ENCODE assay signal across 16 cellular contexts in genomic region chrX:82756272-82756671, GRCh38.
A peak's percentile ranks its signal among the peaks of the same experiment; 100 is the strongest.
DNase-seq lines count a peak whose midpoint lies in the region; ATAC-seq, FAIRE-seq and TF ChIP-seq lines count a peak whose summit lies in the region.
"Had no signal": no experiment of that assay in that cellular context is flagged by ENCODE, and none has a peak within 500 bp of the region (broad histone marks: within the 10 kb centered on the region; RNA-seq: fewer than 3 reads in every experiment).

No MANE protein-coding gene starts in this region.

- H3K27ac Mint-ChIP-seq in type B pancreatic cell, result peak overlapping the region; percentile 8
- H3K27ac Mint-ChIP-seq: CD4-positive, CD25-positive, alpha-beta regulatory T cell had no signal

- H3K4me1 Mint-ChIP-seq in type B pancreatic cell (ENCODE audit: unreplicated experiment), result no peaks in the 10 kb centered on the region
- H3K4me1 Mint-ChIP-seq: CD4-positive, CD25-positive, alpha-beta regulatory T cell had no signal

- no peak overlapping the region for H3K4me3 ChIP-seq in epithelial cell of esophagus (ENCODE audit: low read length)
- H3K4me3 ChIP-seq: BLaER1 treated with 17β-estradiol and CSF1 and Interleukin-3, amounts not matched to agents 10 nM and 100 nM; HAP-1 had no signal

- DNase-seq in GM12891 (ENCODE audit: insufficient read length, low spot score) (no peak), RWPE1 (ENCODE audit: low spot score) (peak; percentile 2), epithelial cell of esophagus (ENCODE audit: low read depth) (peak; percentile 74), type B pancreatic cell (ENCODE audit: extremely low spot score, unreplicated experiment) (no peak)
- DNase-seq in activated CD4-positive, alpha-beta T cell treated with anti-CD3 and anti-CD28 coated beads, Interleukin-2, amount 50 U/mL, for 48 hours, result no peak
- DNase-seq: ACHN; CD4-positive, CD25-positive, alpha-beta regulatory T cell; DMS 273 treated with DMSO at 0.1 percent for 48 hours; GOT3; IMR-90; KBM-7 had no signal

- ATAC-seq in HG03571 (IDR thresholded peaks at IDR 0.05; ENCODE audit: unreplicated experiment) (no peak), HG02798 (IDR thresholded peaks at IDR 0.05; ENCODE audit: poor library complexity, unreplicated experiment) (no peak)

- no peak overlapping the region for H3K4me3 Mint-ChIP-seq in type B pancreatic cell
- H3K4me3 Mint-ChIP-seq: CD4-positive, CD25-positive, alpha-beta regulatory T cell had no signal

- H3K9me3 Mint-ChIP-seq in type B pancreatic cell, result no peaks in the 10 kb centered on the region

- H3K36me3 Mint-ChIP-seq in type B pancreatic cell, result no peaks in the 10 kb centered on the region
- H3K36me3 Mint-ChIP-seq: CD4-positive, CD25-positive, alpha-beta regulatory T cell had no signal

- no peak for TF ChIP-seq CTCF in RWPE1 (conservative IDR thresholded peaks at IDR 0.05; ENCODE audit: low read depth)
- no peak for TF ChIP-seq CTCF in epithelial cell of esophagus (IDR thresholded peaks at IDR 0.05; ENCODE audit: insufficient read depth, low read depth, low read length, missing control alignments)
- no peak for TF ChIP-seq CTCF in type B pancreatic cell (conservative IDR thresholded peaks at IDR 0.05)

- CTCF ChIA-PET in RWPE1 (lab: Yijun Ruan, JAX), result no interaction called here

- no peak overlapping the region for H3K27ac ChIP-seq in RWPE1
- H3K27ac ChIP-seq: BLaER1 treated with 17β-estradiol and CSF1 and Interleukin-3, amounts not matched to agents 10 nM and 100 nM had no signal

- POLR2A ChIA-PET in RWPE1 (lab: Yijun Ruan, JAX; ENCODE audit: low non-redundant PET), result no interaction called here

- H3K27me3 Mint-ChIP-seq in type B pancreatic cell, result no peaks in the 10 kb centered on the region
- H3K27me3 Mint-ChIP-seq: CD4-positive, CD25-positive, alpha-beta regulatory T cell had no signal

- peak; percentile 50 for FAIRE-seq in GM12891 (lab: Jason Lieb, UNC)
- FAIRE-seq: GM18507 had no signal

- TF ChIP-seq POLR2A in GM12891 (IDR thresholded peaks at IDR 0.05; ENCODE audit: low read depth, low read length), result no peak

TF ChIP-seq in GM12891, 5 proteins besides CTCF, POLR2A, EP300 and RAD21:
- TF ChIP-seq TAF1 (IDR thresholded peaks at IDR 0.05; ENCODE audit: low read depth, low read length), result no peak
- TF ChIP-seq POLR2AphosphoS5 (IDR thresholded peaks at IDR 0.05; ENCODE audit: low read depth, low read length), result no peak
- TF ChIP-seq SPI1 (IDR thresholded peaks at IDR 0.05; ENCODE audit: low read depth, low read length), result no peak
- no peak for TF ChIP-seq POU2F2 (IDR thresholded peaks at IDR 0.05; ENCODE audit: low read depth, low read length)
- no peak for TF ChIP-seq PAX5 (IDR thresholded peaks at IDR 0.05; ENCODE audit: insufficient read depth, low read length, severe bottlenecking)

Comparison
In these comparisons a context has a peak if more than half of its experiments do, and no peak if none do; other contexts are left out.
1. DNase-seq: peak in RWPE1 (single experiment) and epithelial cell of esophagus (single experiment); none in GM12891 (single experiment), type B pancreatic cell (single experiment) and activated CD4-positive, alpha-beta T cell treated with anti-CD3 and anti-CD28 coated beads, Interleukin-2, amount 50 U/mL, for 48 hours (0 of 2).